ENCODE assay signal across 12 cellular contexts in genomic region chr1:11383553-11384169, GRCh38.
A peak's percentile ranks its signal among the peaks of the same experiment; 100 is the strongest.
DNase-seq lines count a peak whose midpoint lies in the region; ATAC-seq lines count a peak whose summit lies in the region.
"Had no signal": no experiment of that assay in that cellular context is flagged by ENCODE, and none has a peak within 500 bp of the region (broad histone marks: within the 10 kb centered on the region; RNA-seq: fewer than 3 reads in every experiment).

No MANE protein-coding gene starts in this region.

- H3K4me3 ChIP-seq in CD8-positive, alpha-beta memory T cell (ENCODE audit: low read length) = peak overlapping the region; percentile 45
- H3K4me3 ChIP-seq: thoracic aorta had no signal

- peak overlapping the region in 1 of 8 donors; percentile 51 for H3K27ac Mint-ChIP-seq in CD8-positive, alpha-beta memory T cell
- no peak overlapping the region for H3K27ac Mint-ChIP-seq in activated CD4-positive, alpha-beta memory T cell treated with anti-CD3 and anti-CD28 coated beads, Interleukin-2, amount 10 ng/mL, durations not matched to agents 7 days and 5 days
- H3K27ac Mint-ChIP-seq in immature natural killer cell = peak overlapping the region in 1 of 6 donors; percentile 43
- H3K27ac Mint-ChIP-seq: nephron had no signal

- ATAC-seq in GM18517 (IDR thresholded peaks at IDR 0.05; ENCODE audit: unreplicated experiment) (no peak), GM19023 (IDR thresholded peaks at IDR 0.05; ENCODE audit: unreplicated experiment) (no peak)
- ATAC-seq: left colon, PC-3 had no signal

- peaks cover 14 to 15% (median 15%) of the 10 kb centered on the region in 3 donors for H3K4me1 Mint-ChIP-seq in CD8-positive, alpha-beta memory T cell
- H3K4me1 Mint-ChIP-seq in activated CD4-positive, alpha-beta memory T cell treated with anti-CD3 and anti-CD28 coated beads, Interleukin-2, amount 10 ng/mL, durations not matched to agents 7 days and 5 days = peaks cover 20% of the 10 kb centered on the region
- H3K4me1 Mint-ChIP-seq in immature natural killer cell = peaks cover 18 to 22% of the 10 kb centered on the region in 2 donors

- H3K36me3 Mint-ChIP-seq in CD8-positive, alpha-beta memory T cell = no peaks in the 10 kb centered on the region
- H3K36me3 Mint-ChIP-seq in activated CD4-positive, alpha-beta memory T cell treated with anti-CD3 and anti-CD28 coated beads, Interleukin-2, amount 10 ng/mL, durations not matched to agents 7 days and 5 days (ENCODE audit: low read depth) = no peaks in the 10 kb centered on the region
- H3K36me3 Mint-ChIP-seq in immature natural killer cell = peaks cover 0 to 3% (median 0%) of the 10 kb centered on the region in 3 donors

- no peaks in the 10 kb centered on the region for H3K9me3 ChIP-seq in CD8-positive, alpha-beta memory T cell (ENCODE audit: low read length)
- H3K9me3 ChIP-seq: thoracic aorta had no signal

- H3K4me3 Mint-ChIP-seq in CD8-positive, alpha-beta memory T cell = peak overlapping the region in 5 of 7 donors; percentile 5 to 60 (median 30)
- no peak overlapping the region for H3K4me3 Mint-ChIP-seq in activated CD4-positive, alpha-beta memory T cell treated with anti-CD3 and anti-CD28 coated beads, Interleukin-2, amount 10 ng/mL, durations not matched to agents 7 days and 5 days
- H3K4me3 Mint-ChIP-seq in immature natural killer cell = peak overlapping the region; percentile 54 to 70 (median 56)
- H3K4me3 Mint-ChIP-seq: nephron had no signal

- no peaks in the 10 kb centered on the region for H3K36me3 ChIP-seq in CD8-positive, alpha-beta memory T cell (ENCODE audit: insufficient read depth, low read length)
- H3K36me3 ChIP-seq: thoracic aorta had no signal

- peaks cover 3% of the 10 kb centered on the region for H3K27me3 ChIP-seq in CD8-positive, alpha-beta memory T cell (ENCODE audit: insufficient read depth, low read length, poor library complexity, severe bottlenecking)

- peaks cover 0 to 3% (median 3%) of the 10 kb centered on the region in 5 donors for H3K9me3 Mint-ChIP-seq in CD8-positive, alpha-beta memory T cell
- peaks cover 5% of the 10 kb centered on the region for H3K9me3 Mint-ChIP-seq in activated CD4-positive, alpha-beta memory T cell treated with anti-CD3 and anti-CD28 coated beads, Interleukin-2, amount 10 ng/mL, durations not matched to agents 7 days and 5 days
- H3K9me3 Mint-ChIP-seq in immature natural killer cell = no peaks in the 10 kb centered on the region

- no peak for DNase-seq in CD8-positive, alpha-beta memory T cell
- DNase-seq in KBM-7 (peak; percentile 83), immature natural killer cell (peak; percentile 12 to 19 (median 14)), NCI-H1436 treated with DMSO at 0.1 percent for 48 hours (lab: John Stamatoyannopoulos, UW) (no peak)
- peak; percentile 17 for DNase-seq in activated CD4-positive, alpha-beta memory T cell treated with anti-CD3 and anti-CD28 coated beads, Interleukin-2, amount 10 ng/mL, durations not matched to agents 7 days and 5 days
- DNase-seq: activated CD8-positive, alpha-beta memory T cell treated with anti-CD3 and anti-CD28 coated beads, Interleukin-2, amount 50 U/mL, for 4 hours; left colon had no signal

- in situ Hi-C loops in KBM-7 (cut with MboI; ENCODE audit: low pct_unique_long_range_greater_than_20kb, low sequenced_read_pairs) = no loop called here

- H3K27me3 Mint-ChIP-seq in CD8-positive, alpha-beta memory T cell = peaks cover 8 to 11% of the 10 kb centered on the region in 2 donors
- peaks cover 37% of the 10 kb centered on the region for H3K27me3 Mint-ChIP-seq in activated CD4-positive, alpha-beta memory T cell treated with anti-CD3 and anti-CD28 coated beads, Interleukin-2, amount 10 ng/mL, durations not matched to agents 7 days and 5 days
- peaks cover under 1 to 12% (median 10%) of the 10 kb centered on the region in 3 donors for H3K27me3 Mint-ChIP-seq in immature natural killer cell (ENCODE audit: low read depth in 3 of 3)

- POLR2A ChIA-PET in CD8-positive, alpha-beta memory T cell (lab: Charles Lee) = no interaction called here
- POLR2A ChIA-PET in activated CD4-positive, alpha-beta memory T cell treated with anti-CD3 and anti-CD28 coated beads, Interleukin-2, amount 10 ng/mL, durations not matched to agents 7 days and 5 days (lab: Charles Lee) = interaction anchor here (1.1 kb wide), 1 partner anchor 372 kb away, joined by 3 read pairs; no protein-coding TSS in a partner anchor

- no peak overlapping the region for H3K27ac ChIP-seq in CD8-positive, alpha-beta memory T cell (ENCODE audit: low read depth, low read length)
- H3K27ac ChIP-seq: thoracic aorta had no signal

- H3K4me1 ChIP-seq in CD8-positive, alpha-beta memory T cell (ENCODE audit: insufficient read depth, low read length) = peaks cover 18% of the 10 kb centered on the region

- CTCF ChIA-PET in CD8-positive, alpha-beta memory T cell (lab: Charles Lee) = no interaction called here
- CTCF ChIA-PET in activated CD4-positive, alpha-beta memory T cell treated with anti-CD3 and anti-CD28 coated beads, Interleukin-2, amount 10 ng/mL, durations not matched to agents 7 days and 5 days (lab: Charles Lee) = interaction anchor here (0.6 to 1.3 kb wide), 2 partner anchors 23 to 940 kb away, joined by 3 to 4 read pairs; no protein-coding TSS in a partner anchor

Comparison
In these comparisons a context has a peak if more than half of its experiments do, and no peak if none do; other contexts are left out.
1. DNase-seq: peak in KBM-7 (single experiment), activated CD4-positive, alpha-beta memory T cell treated with anti-CD3 and anti-CD28 coated beads, Interleukin-2, amount 10 ng/mL, durations not matched to agents 7 days and 5 days (single experiment) and immature natural killer cell (3 of 3); none in CD8-positive, alpha-beta memory T cell (0 of 5) and NCI-H1436 treated with DMSO at 0.1 percent for 48 hours (single experiment).